In the genomic region with DNA sequence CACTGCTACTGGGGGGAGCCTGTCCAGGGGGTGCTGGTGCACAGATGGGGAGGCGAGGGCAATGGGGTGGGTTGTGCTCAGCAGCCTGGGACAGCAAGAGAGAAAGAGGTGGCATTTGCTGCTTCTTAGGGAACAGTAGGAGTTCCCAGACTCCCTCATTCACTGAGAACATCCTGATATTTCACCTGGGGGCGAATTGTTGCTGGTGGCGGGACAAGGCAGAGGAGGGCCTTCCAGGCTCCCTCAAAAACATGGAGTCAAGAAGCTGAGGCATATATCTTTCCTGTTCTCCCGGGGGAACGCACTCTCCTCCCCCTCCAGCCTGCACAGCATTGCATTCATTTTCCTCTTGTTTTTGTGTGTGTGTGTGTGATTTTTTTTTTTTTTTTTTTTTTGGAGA, we compare ENCODE assay signal across 23 cellular contexts.
"Had no signal": no experiment of that assay in that cellular context is flagged by ENCODE, and none has a peak within 500 bp of the region (broad histone marks: within the 10 kb centered on the region; RNA-seq: fewer than 3 reads in every experiment).

No MANE protein-coding gene starts in this region.

- H3K27me3 ChIP-seq: SJSA1 had no signal

- H3K4me3 ChIP-seq: SJSA1, SK-N-MC had no signal

- DNase-seq: IMR-90, Karpas-422, KG1, MM.1S, NCI-H1105, NCI-H1417, NCI-H146, NCI-H1694 treated with DMSO at 0.1 percent for 48 hours, NCI-H1930, NCI-H2081 treated with DMSO at 0.1 percent for 48 hours, NCI-H2171, NCI-H226, NCI-H446, NCI-H510A, NCI-H524 treated with DMSO at 0.1 percent for 48 hours, NCI-H69, NCI-H774, Right ventricle myocardium superior, RPMI8226, SIG-M5 had no signal

- ATAC-seq: HepG2 had no signal

- H3K36me3 ChIP-seq: SJSA1 had no signal

- H3K9me3 ChIP-seq: SJSA1 had no signal

- H3K27ac ChIP-seq: SJSA1, SK-N-MC had no signal
